ENCODE assay signal across 18 cellular contexts in the genomic region with DNA sequence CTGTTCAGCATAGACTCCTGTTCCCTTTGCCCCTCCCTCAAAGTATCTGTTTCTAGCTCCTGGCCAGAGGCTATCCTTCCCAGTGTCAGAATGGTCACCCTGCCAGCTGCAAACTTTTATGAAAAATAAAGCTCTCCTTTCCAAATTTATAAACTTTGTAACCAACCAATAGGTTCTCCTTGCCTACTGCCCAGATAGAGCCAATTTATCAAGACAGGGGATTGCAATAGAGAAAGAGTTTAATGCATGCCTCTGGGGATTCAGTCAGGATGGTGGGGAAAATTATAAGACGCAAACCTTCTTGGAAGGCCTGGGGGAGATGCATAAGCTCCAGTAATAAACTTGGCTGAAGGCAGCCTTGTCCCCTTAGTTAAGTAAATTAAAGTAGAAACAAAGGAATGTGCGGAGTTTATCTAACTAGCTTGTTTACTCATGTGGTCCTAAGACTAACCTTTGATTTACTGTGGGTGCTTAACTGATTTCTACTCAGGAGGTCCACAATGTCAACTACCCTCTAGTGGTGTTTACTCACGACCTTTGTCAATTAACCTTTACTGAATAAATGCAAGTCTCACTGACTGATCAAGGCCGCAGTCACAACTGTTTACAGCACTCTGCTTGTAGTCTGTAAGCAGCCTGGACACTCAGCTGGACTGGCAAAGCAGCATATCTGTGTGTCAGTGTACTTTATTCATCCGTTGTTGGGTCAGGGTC.
"Had no signal": no experiment of that assay in that cellular context is flagged by ENCODE, and none has a peak within 500 bp of the region (broad histone marks: within the 10 kb centered on the region; RNA-seq: fewer than 3 reads in every experiment).

No MANE protein-coding gene starts in this region.

- H3K36me3 ChIP-seq: ovary, uterus had no signal

- H3K4me2 ChIP-seq: smooth muscle cell had no signal

- H3K27me3 ChIP-seq: heart left ventricle, ovary, tibial artery, upper lobe of left lung, uterus had no signal

- H3K4me3 ChIP-seq: heart left ventricle, ovary, smooth muscle cell, tibial artery, upper lobe of left lung, uterus had no signal

- H3K27ac ChIP-seq: heart left ventricle, ovary, tibial artery, upper lobe of left lung, uterus had no signal

- H3K27ac Mint-ChIP-seq: dendritic cell treated with granulocyte-macrophage colony-stimulating factor and Interleukin-4, amounts not matched to agents 40 ng/mL and 50 ng/mL, for 4 days; natural killer cell had no signal

- H3K4me1 ChIP-seq: heart left ventricle, tibial artery, upper lobe of left lung, uterus had no signal

- H3K27me3 Mint-ChIP-seq: dendritic cell treated with granulocyte-macrophage colony-stimulating factor and Interleukin-4, amounts not matched to agents 40 ng/mL and 50 ng/mL, for 4 days had no signal

- H3K4me3 Mint-ChIP-seq: dendritic cell treated with granulocyte-macrophage colony-stimulating factor and Interleukin-4, amounts not matched to agents 40 ng/mL and 50 ng/mL, for 4 days; natural killer cell; neural crest cell had no signal

- FAIRE-seq: colon, islet of Langerhans had no signal

- H3K4me1 Mint-ChIP-seq: natural killer cell, neural crest cell had no signal

- DNase-seq: foreskin melanocyte; heart left ventricle; hippocampal formation; kidney glomerular epithelial cell; natural killer cell; nucleus accumbens; ovary; right cardiac atrium; stimulated activated CD4-positive, alpha-beta T cell treated with anti-CD3 and anti-CD28 coated beads, Interleukin-2, amount 100 ng/mL, for 48 hours; stimulated activated naive CD4-positive, alpha-beta T cell treated with Interleukin-2 at 50 U/mL for 16 hours; tibial artery; uterus had no signal
